Comparison of ENCODE assay signal across 20 cellular contexts in the genomic region with DNA sequence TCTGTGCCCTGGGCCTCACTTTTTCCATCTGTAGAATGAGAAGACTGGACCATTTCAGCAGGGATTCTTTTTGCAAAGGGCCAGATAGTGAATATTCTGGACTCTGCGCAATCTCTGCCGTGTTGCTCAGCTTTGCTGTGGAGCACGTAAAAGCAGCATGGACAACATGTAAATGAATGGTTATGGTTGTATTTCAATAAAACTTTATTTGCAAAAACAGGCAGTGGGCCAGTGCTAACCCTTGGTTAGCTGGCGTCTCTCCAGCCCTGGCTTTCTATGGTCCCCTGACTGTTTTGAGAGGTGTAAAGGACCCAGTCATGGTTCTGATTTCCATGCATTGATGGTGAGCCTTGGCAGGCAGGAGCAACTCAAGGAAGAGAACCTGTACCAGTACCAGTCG. TPM values are rescaled to one million over a fixed set of nuclear protein-coding genes. Genes with fewer than 3 reads are reported as not detected.
DNase-seq lines count a peak whose midpoint lies in the region; ATAC-seq and TF ChIP-seq lines count a peak whose summit lies in the region.
"Had no signal": no experiment of that assay in that cellular context is flagged by ENCODE, and none has a peak within 500 bp of the region (broad histone marks: within the 10 kb centered on the region; RNA-seq: fewer than 3 reads in every experiment).

No MANE protein-coding gene starts in this region.

- H3K4me2 ChIP-seq in GM23338 = no peak overlapping the region
- H3K4me2 ChIP-seq: A549 had no signal

- H2AFZ ChIP-seq in GM23338 = no peak overlapping the region

- intact Hi-C loops in left ventricle myocardium superior (cut with micrococcal nuclease) = no loop called here
- intact Hi-C loops in heart left ventricle (cut with DNase I) = no loop called here

- H4K20me1 ChIP-seq in GM23338 (replicated peaks; ENCODE audit: insufficient read depth) = peaks cover 9% of the 10 kb centered on the region; the same call in 1 of the 2 replicates

- ATAC-seq in left ventricle myocardium superior (no peak), heart left ventricle (no peak), GM23338 (no peak)
- ATAC-seq in effector memory CD8-positive, alpha-beta T cell (replicated peaks) = no peak
- ATAC-seq: A549 had no signal

- H3K4me3 Mint-ChIP-seq in GM23338 (no peak overlapping the region), endothelial cell (ENCODE audit: unreplicated experiment) (peak overlapping the region; percentile 9)
- no peak overlapping the region for H3K4me3 Mint-ChIP-seq in effector memory CD8-positive, alpha-beta T cell
- H3K4me3 Mint-ChIP-seq: CD4-positive, alpha-beta memory T cell had no signal

- no peaks in the 10 kb centered on the region for H3F3A ChIP-seq in GM23338 (replicated peaks; ENCODE audit: low read depth)

- H3K27ac Mint-ChIP-seq in GM23338 (peak overlapping the region; percentile 70; the same call in 1 of the 2 replicates), endothelial cell (ENCODE audit: unreplicated experiment) (no peak overlapping the region)
- H3K27ac Mint-ChIP-seq in effector memory CD8-positive, alpha-beta T cell = peak overlapping the region in 1 of 2 donors; percentile 69

- no peaks in the 10 kb centered on the region for H3K9me3 ChIP-seq in heart left ventricle
- H3K9me3 ChIP-seq: A549, BE2C had no signal

- H3K36me3 ChIP-seq in heart left ventricle (peaks cover 0 to 82% (median 64%) of the 10 kb centered on the region in 9 donors), GM23338 (ENCODE audit: insufficient read depth) (0 out of 2 replicates have a peak, but pooled peaks cover 5% of the 10 kb centered on the region)

- TF ChIP-seq CTCF in heart left ventricle (IDR thresholded peaks at IDR 0.05) (no peak), GM23338 (conservative IDR thresholded peaks at IDR 0.05; ENCODE audit: low read depth in 2 of 2) (no peak), endothelial cell (IDR thresholded peaks at IDR 0.05; ENCODE audit: unreplicated experiment) (no peak)

- TF ChIP-seq POLR2A in heart left ventricle (IDR thresholded peaks at IDR 0.05) = no peak

- H3K4me1 Mint-ChIP-seq in GM23338 (no peaks in the 10 kb centered on the region), endothelial cell (ENCODE audit: unreplicated experiment) (peaks cover 3% of the 10 kb centered on the region)
- no peaks in the 10 kb centered on the region for H3K4me1 Mint-ChIP-seq in effector memory CD8-positive, alpha-beta T cell (ENCODE audit: low read depth in 2 of 2)
- H3K4me1 Mint-ChIP-seq: CD4-positive, alpha-beta memory T cell had no signal

- peak; percentile 20 for DNase-seq in left ventricle myocardium superior
- DNase-seq in heart left ventricle = no peak
- no peak for DNase-seq in GM23338 (ENCODE audit: low spot score)
- no peak for DNase-seq in endothelial cell (ENCODE audit: low spot score)
- DNase-seq in NCI-H1105 treated with DMSO at 0.1 percent for 48 hours (lab: John Stamatoyannopoulos, UW) = no peak
- no peak for DNase-seq in effector memory CD8-positive, alpha-beta T cell
- DNase-seq in DMS79 (lab: John Stamatoyannopoulos, UW) = no peak
- DNase-seq: 8988T; ACHN; AML-193; BE2C; C1 segment of cervical spinal cord; Calu3; CD4-positive, alpha-beta memory T cell; COR-L47; DMS53; DND-41; H7; HCEC 1CT had no signal

- H3K79me2 ChIP-seq in GM23338 (replicated peaks; ENCODE audit: insufficient read depth) = no peaks in the 10 kb centered on the region

- H3K27ac ChIP-seq in heart left ventricle = no peak overlapping the region
- no peak overlapping the region for H3K27ac ChIP-seq in GM23338 (ENCODE audit: low read depth)
- H3K27ac ChIP-seq: A549 had no signal

- H3K36me3 Mint-ChIP-seq in GM23338 (ENCODE audit: low read depth) (peaks cover 9% of the 10 kb centered on the region), endothelial cell (ENCODE audit: low read depth, unreplicated experiment) (peaks cover 30% of the 10 kb centered on the region)
- H3K36me3 Mint-ChIP-seq in effector memory CD8-positive, alpha-beta T cell (ENCODE audit: insufficient read depth) = no peaks in the 10 kb centered on the region

- no peaks in the 10 kb centered on the region for H3K9me2 ChIP-seq in GM23338 (ENCODE audit: insufficient read depth)

- WGBS in heart left ventricle, 4 donors = 92 to 98% (median 97%) methylated on average over 5 of the region's 5 CpGs

- H3K27me3 ChIP-seq in heart left ventricle (no peaks in the 10 kb centered on the region), GM23338 (ENCODE audit: insufficient read depth) (no peaks in the 10 kb centered on the region)
- H3K27me3 ChIP-seq: BE2C had no signal

- H3K27me3 Mint-ChIP-seq in GM23338 (ENCODE audit: insufficient read depth, low read depth, poor library complexity) = peaks cover 4% of the 10 kb centered on the region
- no peaks in the 10 kb centered on the region for H3K27me3 Mint-ChIP-seq in endothelial cell (ENCODE audit: unreplicated experiment)
- no peaks in the 10 kb centered on the region for H3K27me3 Mint-ChIP-seq in effector memory CD8-positive, alpha-beta T cell
- H3K27me3 Mint-ChIP-seq: CD4-positive, alpha-beta memory T cell had no signal

- H3K9me3 Mint-ChIP-seq in GM23338 (no peaks in the 10 kb centered on the region), endothelial cell (ENCODE audit: unreplicated experiment) (no peaks in the 10 kb centered on the region)
- no peaks in the 10 kb centered on the region for H3K9me3 Mint-ChIP-seq in effector memory CD8-positive, alpha-beta T cell
- H3K9me3 Mint-ChIP-seq: CD4-positive, alpha-beta memory T cell had no signal

- H3K4me1 ChIP-seq in heart left ventricle (peaks cover 0 to 8% (median 0%) of the 10 kb centered on the region in 12 donors), GM23338 (ENCODE audit: insufficient read depth) (no peaks in the 10 kb centered on the region)
- H3K4me1 ChIP-seq: A549, BE2C had no signal

- H3K4me3 ChIP-seq in heart left ventricle (no peak overlapping the region), GM23338 (no peak overlapping the region)
- H3K4me3 ChIP-seq: A549 had no signal

TF ChIP-seq in GM23338, 12 proteins besides CTCF, POLR2A, EP300 and RAD21:
- TF ChIP-seq, protein P1, sequence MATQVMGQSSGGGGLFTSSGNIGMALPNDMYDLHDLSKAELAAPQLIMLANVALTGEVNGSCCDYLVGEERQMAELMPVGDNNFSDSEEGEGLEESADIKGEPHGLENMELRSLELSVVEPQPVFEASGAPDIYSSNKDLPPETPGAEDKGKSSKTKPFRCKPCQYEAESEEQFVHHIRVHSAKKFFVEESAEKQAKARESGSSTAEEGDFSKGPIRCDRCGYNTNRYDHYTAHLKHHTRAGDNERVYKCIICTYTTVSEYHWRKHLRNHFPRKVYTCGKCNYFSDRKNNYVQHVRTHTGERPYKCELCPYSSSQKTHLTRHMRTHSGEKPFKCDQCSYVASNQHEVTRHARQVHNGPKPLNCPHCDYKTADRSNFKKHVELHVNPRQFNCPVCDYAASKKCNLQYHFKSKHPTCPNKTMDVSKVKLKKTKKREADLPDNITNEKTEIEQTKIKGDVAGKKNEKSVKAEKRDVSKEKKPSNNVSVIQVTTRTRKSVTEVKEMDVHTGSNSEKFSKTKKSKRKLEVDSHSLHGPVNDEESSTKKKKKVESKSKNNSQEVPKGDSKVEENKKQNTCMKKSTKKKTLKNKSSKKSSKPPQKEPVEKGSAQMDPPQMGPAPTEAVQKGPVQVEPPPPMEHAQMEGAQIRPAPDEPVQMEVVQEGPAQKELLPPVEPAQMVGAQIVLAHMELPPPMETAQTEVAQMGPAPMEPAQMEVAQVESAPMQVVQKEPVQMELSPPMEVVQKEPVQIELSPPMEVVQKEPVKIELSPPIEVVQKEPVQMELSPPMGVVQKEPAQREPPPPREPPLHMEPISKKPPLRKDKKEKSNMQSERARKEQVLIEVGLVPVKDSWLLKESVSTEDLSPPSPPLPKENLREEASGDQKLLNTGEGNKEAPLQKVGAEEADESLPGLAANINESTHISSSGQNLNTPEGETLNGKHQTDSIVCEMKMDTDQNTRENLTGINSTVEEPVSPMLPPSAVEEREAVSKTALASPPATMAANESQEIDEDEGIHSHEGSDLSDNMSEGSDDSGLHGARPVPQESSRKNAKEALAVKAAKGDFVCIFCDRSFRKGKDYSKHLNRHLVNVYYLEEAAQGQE (IDR thresholded peaks at IDR 0.05; ENCODE audit: unreplicated experiment) = no peak
- TF ChIP-seq, protein P2, sequence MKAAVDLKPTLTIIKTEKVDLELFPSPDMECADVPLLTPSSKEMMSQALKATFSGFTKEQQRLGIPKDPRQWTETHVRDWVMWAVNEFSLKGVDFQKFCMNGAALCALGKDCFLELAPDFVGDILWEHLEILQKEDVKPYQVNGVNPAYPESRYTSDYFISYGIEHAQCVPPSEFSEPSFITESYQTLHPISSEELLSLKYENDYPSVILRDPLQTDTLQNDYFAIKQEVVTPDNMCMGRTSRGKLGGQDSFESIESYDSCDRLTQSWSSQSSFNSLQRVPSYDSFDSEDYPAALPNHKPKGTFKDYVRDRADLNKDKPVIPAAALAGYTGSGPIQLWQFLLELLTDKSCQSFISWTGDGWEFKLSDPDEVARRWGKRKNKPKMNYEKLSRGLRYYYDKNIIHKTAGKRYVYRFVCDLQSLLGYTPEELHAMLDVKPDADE (IDR thresholded peaks at IDR 0.05) = no peak
- TF ChIP-seq POLR2AphosphoS5 (IDR thresholded peaks at IDR 0.05; ENCODE audit: low read depth) (no peak), NANOG (IDR thresholded peaks at IDR 0.05; ENCODE audit: borderline replicate concordance) (no peak), EZH2phosphoT487 (IDR thresholded peaks at IDR 0.05; ENCODE audit: unreplicated experiment) (no peak), ZNF114 (CRISPR knock-in tag; IDR thresholded peaks at IDR 0.05) (no peak), STAT1 (IDR thresholded peaks at IDR 0.05; ENCODE audit: unreplicated experiment) (no peak), JUNB (IDR thresholded peaks at IDR 0.05; ENCODE audit: unreplicated experiment) (no peak), ZNF331 (CRISPR knock-in tag; IDR thresholded peaks at IDR 0.05; ENCODE audit: low read depth) (no peak)
TF ChIP-seq in GM23338: peak in this region for 0.

RNA-seq across cellular contexts. Expression of gene WFS1, which starts 18.7 kb away (rescaled TPM):
- total RNA-seq in left ventricle myocardium superior = 70.5 TPM
- 100 to 1,000 TPM in 2 of 9 donors, 10 to 100 TPM in 7; 55.5 to 202 (median 74.7) TPM for total RNA-seq in heart left ventricle
- 10 to 100 TPM; 44.8 to 62.1 TPM for polyA plus RNA-seq in heart left ventricle
- total RNA-seq in GM23338 (2014; rRNA removed; shearing (Covaris generic)) = 42.3 and 45.4 TPM in 2 replicates
- polyA plus RNA-seq in GM23338 (2016; fragmentation: Nextera tagmentation; extraction: Ambion mirVana) = 24.2 and 24.7 TPM in 2 replicates
- 53.2 TPM for total RNA-seq in endothelial cell (ENCODE audit: unreplicated experiment)
